In the genomic region with DNA sequence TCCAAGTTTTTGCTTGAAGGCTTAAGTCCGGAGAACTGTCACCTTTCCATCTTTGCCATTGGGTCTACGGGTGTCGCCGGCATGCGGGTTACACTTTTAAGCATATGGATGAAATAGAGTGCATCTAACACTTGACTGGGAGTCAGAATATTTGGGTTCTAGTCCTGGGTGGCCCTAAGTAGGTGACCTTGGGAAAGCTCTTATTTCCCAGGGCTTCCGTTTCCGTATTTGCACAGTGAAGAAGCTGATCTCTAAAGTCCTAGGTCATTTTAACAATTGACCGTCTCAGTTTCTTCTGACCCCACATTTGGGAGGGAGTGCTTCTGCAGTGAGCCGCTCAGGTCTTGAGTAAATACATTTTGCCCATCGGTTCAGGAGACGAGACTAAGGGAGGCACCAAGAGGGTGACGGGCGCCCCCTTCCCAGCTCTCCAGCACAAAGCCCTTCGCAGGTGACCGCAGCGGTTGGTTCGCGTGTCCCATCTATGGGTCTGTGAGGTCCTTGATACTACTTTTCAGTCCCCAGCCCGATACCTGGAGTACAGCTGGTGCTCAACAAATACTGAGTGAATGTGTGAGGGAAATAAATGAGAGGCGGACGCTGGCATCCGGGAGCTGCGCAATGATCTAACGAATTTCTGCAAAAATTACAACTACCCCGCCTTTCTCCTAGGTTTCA, we compare ENCODE assay signal across 1 cellular context.
TF ChIP-seq lines count a peak whose summit lies in the region.

No MANE protein-coding gene starts in this region.

TF ChIP-seq in K562, 482 proteins besides CTCF, POLR2A, EP300 and RAD21 (continued from another document and continues in another):
- TF ChIP-seq, protein P1, sequence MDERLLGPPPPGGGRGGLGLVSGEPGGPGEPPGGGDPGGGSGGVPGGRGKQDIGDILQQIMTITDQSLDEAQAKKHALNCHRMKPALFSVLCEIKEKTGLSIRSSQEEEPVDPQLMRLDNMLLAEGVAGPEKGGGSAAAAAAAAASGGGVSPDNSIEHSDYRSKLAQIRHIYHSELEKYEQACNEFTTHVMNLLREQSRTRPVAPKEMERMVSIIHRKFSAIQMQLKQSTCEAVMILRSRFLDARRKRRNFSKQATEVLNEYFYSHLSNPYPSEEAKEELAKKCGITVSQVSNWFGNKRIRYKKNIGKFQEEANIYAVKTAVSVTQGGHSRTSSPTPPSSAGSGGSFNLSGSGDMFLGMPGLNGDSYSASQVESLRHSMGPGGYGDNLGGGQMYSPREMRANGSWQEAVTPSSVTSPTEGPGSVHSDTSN (CRISPR knock-in tag; IDR thresholded peaks at IDR 0.05; ENCODE audit: low read depth) = no peak
- TF ChIP-seq, protein P1 (tag; conservative IDR thresholded peaks at IDR 0.05; ENCODE audit: low read depth) = no peak
- TF ChIP-seq BRCA1 (IDR thresholded peaks at IDR 0.05) (no peak), BRCA1 (CRISPR knock-in tag; IDR thresholded peaks at IDR 0.05) (no peak), CREBBP (IDR thresholded peaks at IDR 0.05; ENCODE audit: low read depth, low read length) (no peak), TEAD4 (IDR thresholded peaks at IDR 0.05; ENCODE audit: low read length) (no peak; the same call in 1 of the 2 replicates), TEAD4 (CRISPR knock-in tag; IDR thresholded peaks at IDR 0.05; ENCODE audit: borderline replicate concordance) (no peak), C11orf30 (IDR thresholded peaks at IDR 0.05; ENCODE audit: low read depth) (no peak), YY1 (IDR thresholded peaks at IDR 0.05; ENCODE audit: borderline replicate concordance in 1 of 3, control insufficient read depth in 1 of 3, extremely low read depth in 1 of 3, insufficient read depth in 3 of 3, insufficient read length in 1 of 3, insufficient replicate concordance in 2 of 3, low read depth in 1 of 3, low read length in 2 of 3) (no peak), ZSCAN32 (CRISPR knock-in tag; IDR thresholded peaks at IDR 0.05) (no peak), TGIF2 (CRISPR knock-in tag; IDR thresholded peaks at IDR 0.05) (no peak), PML (IDR thresholded peaks at IDR 0.05; ENCODE audit: low read length) (no peak; the same call in 1 of the 2 replicates), ZFP1 (CRISPR knock-in tag; IDR thresholded peaks at IDR 0.05) (no peak), HMGN3 (IDR thresholded peaks at IDR 0.05; ENCODE audit: borderline replicate concordance, extremely low read depth, insufficient read length, low read depth, low read length) (no peak), RBM17 (IDR thresholded peaks at IDR 0.05; ENCODE audit: borderline replicate concordance, low read depth, low read length) (no peak), ZC3H4 (CRISPR knock-in tag; IDR thresholded peaks at IDR 0.05; ENCODE audit: borderline replicate concordance) (peak; percentile 61; the same call in 1 of the 2 replicates), HCFC1 (IDR thresholded peaks at IDR 0.05; ENCODE audit: low read depth, low read length) (no peak), CEBPB (tag; IDR thresholded peaks at IDR 0.05) (no peak), RBM39 (optimal IDR thresholded peaks at IDR 0.05; ENCODE audit: low read depth, low read length) (no peak), MCM2 (IDR thresholded peaks at IDR 0.05; ENCODE audit: low read depth) (no peak), ETV5 (CRISPR knock-in tag; IDR thresholded peaks at IDR 0.05; ENCODE audit: low read depth) (0 out of 2 replicates have a peak, but pooled peaks have one; percentile 38), ESRRA (IDR thresholded peaks at IDR 0.05; ENCODE audit: borderline replicate concordance, low read depth) (peak; percentile 88), POU5F1 (IDR thresholded peaks at IDR 0.05; ENCODE audit: borderline replicate concordance, low read depth, low read length, partially characterized antibody) (no peak), RBBP5 (IDR thresholded peaks at IDR 0.05; ENCODE audit: borderline replicate concordance, insufficient read depth, low read length, poor library complexity, severe bottlenecking) (no peak), ZNF217 (CRISPR knock-in tag; IDR thresholded peaks at IDR 0.05) (no peak), ZKSCAN3 (CRISPR knock-in tag; IDR thresholded peaks at IDR 0.05) (no peak), ZNF431 (CRISPR knock-in tag; IDR thresholded peaks at IDR 0.05) (0 out of 2 replicates have a peak, but pooled peaks have one; percentile 6), ZFPM2 (CRISPR knock-in tag; IDR thresholded peaks at IDR 0.05) (no peak), LCOR (CRISPR knock-in tag; IDR thresholded peaks at IDR 0.05) (0 out of 2 replicates have a peak, but pooled peaks have one; percentile 52), PHF8 (IDR thresholded peaks at IDR 0.05; ENCODE audit: borderline replicate concordance, low read length) (no peak)
- TF ChIP-seq, protein P2, sequence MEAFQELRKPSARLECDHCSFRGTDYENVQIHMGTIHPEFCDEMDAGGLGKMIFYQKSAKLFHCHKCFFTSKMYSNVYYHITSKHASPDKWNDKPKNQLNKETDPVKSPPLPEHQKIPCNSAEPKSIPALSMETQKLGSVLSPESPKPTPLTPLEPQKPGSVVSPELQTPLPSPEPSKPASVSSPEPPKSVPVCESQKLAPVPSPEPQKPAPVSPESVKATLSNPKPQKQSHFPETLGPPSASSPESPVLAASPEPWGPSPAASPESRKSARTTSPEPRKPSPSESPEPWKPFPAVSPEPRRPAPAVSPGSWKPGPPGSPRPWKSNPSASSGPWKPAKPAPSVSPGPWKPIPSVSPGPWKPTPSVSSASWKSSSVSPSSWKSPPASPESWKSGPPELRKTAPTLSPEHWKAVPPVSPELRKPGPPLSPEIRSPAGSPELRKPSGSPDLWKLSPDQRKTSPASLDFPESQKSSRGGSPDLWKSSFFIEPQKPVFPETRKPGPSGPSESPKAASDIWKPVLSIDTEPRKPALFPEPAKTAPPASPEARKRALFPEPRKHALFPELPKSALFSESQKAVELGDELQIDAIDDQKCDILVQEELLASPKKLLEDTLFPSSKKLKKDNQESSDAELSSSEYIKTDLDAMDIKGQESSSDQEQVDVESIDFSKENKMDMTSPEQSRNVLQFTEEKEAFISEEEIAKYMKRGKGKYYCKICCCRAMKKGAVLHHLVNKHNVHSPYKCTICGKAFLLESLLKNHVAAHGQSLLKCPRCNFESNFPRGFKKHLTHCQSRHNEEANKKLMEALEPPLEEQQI (IDR thresholded peaks at IDR 0.05) = no peak
- TF ChIP-seq, protein P3, sequence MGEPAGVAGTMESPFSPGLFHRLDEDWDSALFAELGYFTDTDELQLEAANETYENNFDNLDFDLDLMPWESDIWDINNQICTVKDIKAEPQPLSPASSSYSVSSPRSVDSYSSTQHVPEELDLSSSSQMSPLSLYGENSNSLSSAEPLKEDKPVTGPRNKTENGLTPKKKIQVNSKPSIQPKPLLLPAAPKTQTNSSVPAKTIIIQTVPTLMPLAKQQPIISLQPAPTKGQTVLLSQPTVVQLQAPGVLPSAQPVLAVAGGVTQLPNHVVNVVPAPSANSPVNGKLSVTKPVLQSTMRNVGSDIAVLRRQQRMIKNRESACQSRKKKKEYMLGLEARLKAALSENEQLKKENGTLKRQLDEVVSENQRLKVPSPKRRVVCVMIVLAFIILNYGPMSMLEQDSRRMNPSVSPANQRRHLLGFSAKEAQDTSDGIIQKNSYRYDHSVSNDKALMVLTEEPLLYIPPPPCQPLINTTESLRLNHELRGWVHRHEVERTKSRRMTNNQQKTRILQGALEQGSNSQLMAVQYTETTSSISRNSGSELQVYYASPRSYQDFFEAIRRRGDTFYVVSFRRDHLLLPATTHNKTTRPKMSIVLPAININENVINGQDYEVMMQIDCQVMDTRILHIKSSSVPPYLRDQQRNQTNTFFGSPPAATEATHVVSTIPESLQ (CRISPR knock-in tag; IDR thresholded peaks at IDR 0.05) = 0 out of 2 replicates have a peak, but pooled peaks have one; percentile 60
- TF ChIP-seq, protein P4, sequence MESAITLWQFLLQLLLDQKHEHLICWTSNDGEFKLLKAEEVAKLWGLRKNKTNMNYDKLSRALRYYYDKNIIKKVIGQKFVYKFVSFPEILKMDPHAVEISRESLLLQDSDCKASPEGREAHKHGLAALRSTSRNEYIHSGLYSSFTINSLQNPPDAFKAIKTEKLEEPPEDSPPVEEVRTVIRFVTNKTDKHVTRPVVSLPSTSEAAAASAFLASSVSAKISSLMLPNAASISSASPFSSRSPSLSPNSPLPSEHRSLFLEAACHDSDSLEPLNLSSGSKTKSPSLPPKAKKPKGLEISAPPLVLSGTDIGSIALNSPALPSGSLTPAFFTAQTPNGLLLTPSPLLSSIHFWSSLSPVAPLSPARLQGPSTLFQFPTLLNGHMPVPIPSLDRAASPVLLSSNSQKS (CRISPR knock-in tag; IDR thresholded peaks at IDR 0.05) = no peak
- TF ChIP-seq, protein P5, sequence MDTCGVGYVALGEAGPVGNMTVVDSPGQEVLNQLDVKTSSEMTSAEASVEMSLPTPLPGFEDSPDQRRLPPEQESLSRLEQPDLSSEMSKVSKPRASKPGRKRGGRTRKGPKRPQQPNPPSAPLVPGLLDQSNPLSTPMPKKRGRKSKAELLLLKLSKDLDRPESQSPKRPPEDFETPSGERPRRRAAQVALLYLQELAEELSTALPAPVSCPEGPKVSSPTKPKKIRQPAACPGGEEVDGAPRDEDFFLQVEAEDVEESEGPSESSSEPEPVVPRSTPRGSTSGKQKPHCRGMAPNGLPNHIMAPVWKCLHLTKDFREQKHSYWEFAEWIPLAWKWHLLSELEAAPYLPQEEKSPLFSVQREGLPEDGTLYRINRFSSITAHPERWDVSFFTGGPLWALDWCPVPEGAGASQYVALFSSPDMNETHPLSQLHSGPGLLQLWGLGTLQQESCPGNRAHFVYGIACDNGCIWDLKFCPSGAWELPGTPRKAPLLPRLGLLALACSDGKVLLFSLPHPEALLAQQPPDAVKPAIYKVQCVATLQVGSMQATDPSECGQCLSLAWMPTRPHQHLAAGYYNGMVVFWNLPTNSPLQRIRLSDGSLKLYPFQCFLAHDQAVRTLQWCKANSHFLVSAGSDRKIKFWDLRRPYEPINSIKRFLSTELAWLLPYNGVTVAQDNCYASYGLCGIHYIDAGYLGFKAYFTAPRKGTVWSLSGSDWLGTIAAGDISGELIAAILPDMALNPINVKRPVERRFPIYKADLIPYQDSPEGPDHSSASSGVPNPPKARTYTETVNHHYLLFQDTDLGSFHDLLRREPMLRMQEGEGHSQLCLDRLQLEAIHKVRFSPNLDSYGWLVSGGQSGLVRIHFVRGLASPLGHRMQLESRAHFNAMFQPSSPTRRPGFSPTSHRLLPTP (IDR thresholded peaks at IDR 0.05; ENCODE audit: borderline replicate concordance, extremely low read depth, insufficient read length) = no peak
- TF ChIP-seq, protein P6, sequence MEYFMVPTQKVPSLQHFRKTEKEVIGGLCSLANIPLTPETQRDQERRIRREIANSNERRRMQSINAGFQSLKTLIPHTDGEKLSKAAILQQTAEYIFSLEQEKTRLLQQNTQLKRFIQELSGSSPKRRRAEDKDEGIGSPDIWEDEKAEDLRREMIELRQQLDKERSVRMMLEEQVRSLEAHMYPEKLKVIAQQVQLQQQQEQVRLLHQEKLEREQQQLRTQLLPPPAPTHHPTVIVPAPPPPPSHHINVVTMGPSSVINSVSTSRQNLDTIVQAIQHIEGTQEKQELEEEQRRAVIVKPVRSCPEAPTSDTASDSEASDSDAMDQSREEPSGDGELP (CRISPR knock-in tag; IDR thresholded peaks at IDR 0.05; ENCODE audit: borderline replicate concordance) = 0 out of 2 replicates have a peak, but pooled peaks have one; percentile 27
- TF ChIP-seq, protein P7, sequence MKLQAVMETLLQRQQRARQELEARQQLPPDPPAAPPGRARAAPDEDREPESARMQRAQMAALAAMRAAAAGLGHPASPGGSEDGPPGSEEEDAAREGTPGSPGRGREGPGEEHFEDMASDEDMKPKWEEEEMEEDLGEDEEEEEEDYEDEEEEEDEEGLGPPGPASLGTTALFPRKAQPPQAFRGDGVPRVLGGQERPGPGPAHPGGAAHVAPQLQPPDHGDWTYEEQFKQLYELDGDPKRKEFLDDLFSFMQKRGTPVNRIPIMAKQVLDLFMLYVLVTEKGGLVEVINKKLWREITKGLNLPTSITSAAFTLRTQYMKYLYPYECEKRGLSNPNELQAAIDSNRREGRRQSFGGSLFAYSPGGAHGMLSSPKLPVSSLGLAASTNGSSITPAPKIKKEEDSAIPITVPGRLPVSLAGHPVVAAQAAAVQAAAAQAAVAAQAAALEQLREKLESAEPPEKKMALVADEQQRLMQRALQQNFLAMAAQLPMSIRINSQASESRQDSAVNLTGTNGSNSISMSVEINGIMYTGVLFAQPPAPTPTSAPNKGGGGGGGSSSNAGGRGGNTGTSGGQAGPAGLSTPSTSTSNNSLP (IDR thresholded peaks at IDR 0.05; ENCODE audit: borderline replicate concordance, low read depth, low read length) = no peak
- TF ChIP-seq, protein P8, sequence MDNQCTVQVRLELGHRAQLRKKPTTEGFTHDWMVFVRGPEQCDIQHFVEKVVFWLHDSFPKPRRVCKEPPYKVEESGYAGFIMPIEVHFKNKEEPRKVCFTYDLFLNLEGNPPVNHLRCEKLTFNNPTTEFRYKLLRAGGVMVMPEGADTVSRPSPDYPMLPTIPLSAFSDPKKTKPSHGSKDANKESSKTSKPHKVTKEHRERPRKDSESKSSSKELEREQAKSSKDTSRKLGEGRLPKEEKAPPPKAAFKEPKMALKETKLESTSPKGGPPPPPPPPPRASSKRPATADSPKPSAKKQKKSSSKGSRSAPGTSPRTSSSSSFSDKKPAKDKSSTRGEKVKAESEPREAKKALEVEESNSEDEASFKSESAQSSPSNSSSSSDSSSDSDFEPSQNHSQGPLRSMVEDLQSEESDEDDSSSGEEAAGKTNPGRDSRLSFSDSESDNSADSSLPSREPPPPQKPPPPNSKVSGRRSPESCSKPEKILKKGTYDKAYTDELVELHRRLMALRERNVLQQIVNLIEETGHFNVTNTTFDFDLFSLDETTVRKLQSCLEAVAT (IDR thresholded peaks at IDR 0.05) = peak; percentile 14 to 77; a peak in 3 of 4 replicates
- TF ChIP-seq, protein P9, sequence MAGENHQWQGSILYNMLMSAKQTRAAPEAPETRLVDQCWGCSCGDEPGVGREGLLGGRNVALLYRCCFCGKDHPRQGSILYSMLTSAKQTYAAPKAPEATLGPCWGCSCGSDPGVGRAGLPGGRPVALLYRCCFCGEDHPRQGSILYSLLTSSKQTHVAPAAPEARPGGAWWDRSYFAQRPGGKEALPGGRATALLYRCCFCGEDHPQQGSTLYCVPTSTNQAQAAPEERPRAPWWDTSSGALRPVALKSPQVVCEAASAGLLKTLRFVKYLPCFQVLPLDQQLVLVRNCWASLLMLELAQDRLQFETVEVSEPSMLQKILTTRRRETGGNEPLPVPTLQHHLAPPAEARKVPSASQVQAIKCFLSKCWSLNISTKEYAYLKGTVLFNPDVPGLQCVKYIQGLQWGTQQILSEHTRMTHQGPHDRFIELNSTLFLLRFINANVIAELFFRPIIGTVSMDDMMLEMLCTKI (IDR thresholded peaks at IDR 0.05; ENCODE audit: partially characterized antibody) = no peak
